In genomic region chr6:36196049-36196879, GRCh38 we compare ENCODE assay signal across 8 cellular contexts. TPM values are rescaled to one million over a fixed set of nuclear protein-coding genes. Genes with fewer than 3 reads are reported as not detected.
DNase-seq lines count a peak whose midpoint lies in the region; ATAC-seq and TF ChIP-seq lines count a peak whose summit lies in the region.

BRPF3 (plus strand) TSS chr6:36196744; CDS start chr6:36200323, 3,579 bp downstream.

- peak within 1 kb of the TSS; percentile 90 for H3K9ac ChIP-seq in adipocyte (ENCODE audit: low read length)

- H3K4me1 ChIP-seq in HEK293 (ENCODE audit: control insufficient read depth, insufficient read depth, low read length) (peaks cover 11% of the 10 kb centered on the region), adipocyte (ENCODE audit: control insufficient read depth, insufficient read depth, low read length) (peaks cover 14% of the 10 kb centered on the region), heart left ventricle (peaks cover 0 to 21% (median 11%) of the 10 kb centered on the region in 12 donors), tibial nerve (peaks cover 0 to 38% (median 5%) of the 10 kb centered on the region in 4 donors)

- in situ Hi-C loops in G401 (cut with HindIII; ENCODE audit: low sequenced_read_pairs) = no loop called here

- peak; percentile 76 for DNase-seq in G401 (ENCODE audit: low spot score)
- DNase-seq in NCI-H1092 (lab: John Stamatoyannopoulos, UW) = peak; percentile 60
- peak; percentile 63 for DNase-seq in T follicular helper cell (ENCODE audit: low read depth)
- DNase-seq in adipocyte (ENCODE audit: low read depth) = peak; percentile 90
- peak; percentile 83 to 92 (median 87) for DNase-seq in heart left ventricle
- peak; percentile 69 for DNase-seq in pons (ENCODE audit: low spot score)
- DNase-seq in tibial nerve (ENCODE audit: low spot score in 2 of 2) = peak; percentile 42 to 47

- no peak for TF ChIP-seq EP300 in tibial nerve (IDR thresholded peaks at IDR 0.05)

- TF ChIP-seq CTCF in HEK293 (tag by site-specific recombination; IDR thresholded peaks at IDR 0.05) (peak; percentile 21; the same call in 1 of the 2 replicates), heart left ventricle (IDR thresholded peaks at IDR 0.05) (peak; percentile 16 to 83 (median 64)), tibial nerve (IDR thresholded peaks at IDR 0.05) (peak; percentile 50 to 95 (median 90))

- peak in 3 of 4 donors; percentile 68 to 82 (median 80) for ATAC-seq in heart left ventricle

- intact Hi-C loops in heart left ventricle (cut with DNase I) = loop anchor here (1.0 to 5.0 kb wide), 7 partner anchors 69 to 169 kb away; partner anchors contain the start of gene MAPK14 (in 8 of the 10)

- CTCF ChIA-PET in HEK293 (lab: Yijun Ruan, JAX) = interaction anchor here (0.6 to 2.1 kb wide), 6 partner anchors 8 to 312 kb away, joined by 3 to 14 read pairs (median 4); partner anchors contain the start of gene MAPK14

- TF ChIP-seq POLR2A in heart left ventricle (IDR thresholded peaks at IDR 0.05) (no peak), tibial nerve (IDR thresholded peaks at IDR 0.05) (no peak)

- H3K4me3 ChIP-seq in HEK293 (ENCODE audit: low read depth, low read length) = peak within 1 kb of the TSS; percentile 80
- peak within 1 kb of the TSS; percentile 86 for H3K4me3 ChIP-seq in adipocyte (ENCODE audit: low read length)
- H3K4me3 ChIP-seq in heart left ventricle = peak within 1 kb of the TSS; percentile 40 to 85 (median 70)
- H3K4me3 ChIP-seq in tibial nerve = peak within 1 kb of the TSS; percentile 53 to 92 (median 75)

- H3K27me3 ChIP-seq in adipocyte (replicated peaks; ENCODE audit: control insufficient read depth, insufficient read depth, low read length) (no peaks in the 10 kb centered on the region), heart left ventricle (no peaks in the 10 kb centered on the region), tibial nerve (no peaks in the 10 kb centered on the region)

- H3K36me3 ChIP-seq in HEK293 (ENCODE audit: control insufficient read depth in 2 of 2, insufficient read depth in 1 of 2, low read length in 2 of 2) = peaks cover 4 to 27% of the 10 kb centered on the region in 2 experiments; a peak in 1 of 3 replicates
- H3K36me3 ChIP-seq in adipocyte (ENCODE audit: control insufficient read depth, insufficient read depth, low read length, severe bottlenecking) = peaks cover 17% of the 10 kb centered on the region
- peaks cover 0 to 17% (median 11%) of the 10 kb centered on the region in 9 donors for H3K36me3 ChIP-seq in heart left ventricle
- peaks cover 0 to 20% (median 0%) of the 10 kb centered on the region in 3 donors for H3K36me3 ChIP-seq in tibial nerve

- WGBS in heart left ventricle, 4 donors = 0 to 4% (median 2%) methylated on average over 8 to 81 of the region's 81 CpGs
- 1% methylated on average over 19 to 43 of the region's 81 CpGs for WGBS in tibial nerve, 2 donors

- H3K9me3 ChIP-seq in HEK293 (ENCODE audit: control insufficient read depth, insufficient read depth, low read depth, low read length) (no peaks in the 10 kb centered on the region), adipocyte (ENCODE audit: control insufficient read depth, low read length) (no peaks in the 10 kb centered on the region), heart left ventricle (no peaks in the 10 kb centered on the region), tibial nerve (no peaks in the 10 kb centered on the region)

- POLR2A ChIA-PET in HEK293 (lab: Yijun Ruan, JAX) = interaction anchor here (0.7 to 1.6 kb wide), 5 partner anchors 106 to 316 kb away, joined by 3 to 5 read pairs (median 3); partner anchors contain the start of gene MAPK14

- peak within 1 kb of the TSS; percentile 88 for H3K27ac ChIP-seq in HEK293 (ENCODE audit: extremely low read depth, low read depth, low read length)
- H3K27ac ChIP-seq in heart left ventricle = peak within 1 kb of the TSS; percentile 90 to 97 (median 94)
- peak within 1 kb of the TSS; percentile 95 to 99 (median 98) for H3K27ac ChIP-seq in tibial nerve

TF ChIP-seq in HEK293, 187 proteins besides CTCF, POLR2A, EP300 and RAD21 (continues in another document):
- TF ChIP-seq SCRT2 (tag by site-specific recombination; IDR thresholded peaks at IDR 0.05) (no peak), BCL11A (tag by site-specific recombination; IDR thresholded peaks at IDR 0.05; ENCODE audit: low read depth) (peak; percentile 61; the same call in 1 of the 2 replicates), ZBTB26 (tag by site-specific recombination; optimal IDR thresholded peaks at IDR 0.05) (peak; percentile 65), ZNF354C (tag by site-specific recombination; IDR thresholded peaks at IDR 0.05; ENCODE audit: borderline replicate concordance, low read depth) (no peak), ZSCAN5A (tag by site-specific recombination; IDR thresholded peaks at IDR 0.05) (no peak), PATZ1 (tag by site-specific recombination; IDR thresholded peaks at IDR 0.05) (peak; percentile 44), ZNF596 (tag by site-specific recombination; IDR thresholded peaks at IDR 0.05) (0 out of 2 replicates have a peak, but pooled peaks have one; percentile 7), HOXC10 (CRISPR knock-in tag; IDR thresholded peaks at IDR 0.05) (no peak), ZNF837 (tag by site-specific recombination; IDR thresholded peaks at IDR 0.05) (no peak), IKZF3 (tag by site-specific recombination; IDR thresholded peaks at IDR 0.05) (peak; percentile 95), ZNF341 (tag by site-specific recombination; IDR thresholded peaks at IDR 0.05; ENCODE audit: low read depth) (0 out of 2 replicates have a peak, but pooled peaks have one; percentile 28), GLIS2 (tag by site-specific recombination; IDR thresholded peaks at IDR 0.05) (no peak), BCL11B (tag by site-specific recombination; IDR thresholded peaks at IDR 0.05; ENCODE audit: low read depth) (peak; percentile 60; the same call in 1 of the 2 replicates), YY1 (tag by site-specific recombination; IDR thresholded peaks at IDR 0.05) (no peak), ELK4 (IDR thresholded peaks at IDR 0.05; ENCODE audit: borderline replicate concordance, low read depth, low read length) (no peak), ZNF146 (tag by site-specific recombination; IDR thresholded peaks at IDR 0.05) (no peak), ZBTB48 (tag by site-specific recombination; IDR thresholded peaks at IDR 0.05) (peak; percentile 84), ZNF544 (tag by site-specific recombination; IDR thresholded peaks at IDR 0.05) (no peak), ZEB2 (tag by site-specific recombination; IDR thresholded peaks at IDR 0.05) (peak; percentile 62; the same call in 1 of the 2 replicates), ZBTB7A (tag by site-specific recombination; IDR thresholded peaks at IDR 0.05; ENCODE audit: low read depth) (no peak), ZBTB20 (tag by site-specific recombination; IDR thresholded peaks at IDR 0.05) (peak; percentile 34; the same call in 1 of the 2 replicates), ZFP69B (tag by site-specific recombination; IDR thresholded peaks at IDR 0.05) (no peak)

RNA-seq across cellular contexts. Expression of gene BRPF3, which starts in this region (rescaled TPM):
- 11.8 and 13.9 TPM in 2 replicates for total RNA-seq in G401 (2014; rRNA removed; shearing (Covaris generic))
- total RNA-seq in heart left ventricle = 10 to 100 TPM; 12.5 to 29.1 (median 17.6) TPM
- polyA plus RNA-seq in heart left ventricle = 10 to 100 TPM in 1 of 2 donors, 1 to 10 TPM in 1; 8.2 to 21.3 TPM
- total RNA-seq in tibial nerve = 10 to 100 TPM; 18.4 to 32.7 (median 23.9) TPM

Comparison
In these comparisons a context has a peak if more than half of its experiments do, and no peak if none do; other contexts are left out.
1. Peak in every context shown above with its lines: DNase-seq, ATAC-seq, H3K4me3 ChIP-seq and H3K27ac ChIP-seq.
2. CTCF ChIP-seq: peak in every context shown above with its lines; median percentile 90 in tibial nerve; 64 in heart left ventricle; 21 in HEK293.